Comparison of ENCODE assay signal across 8 cellular contexts in the genomic region with DNA sequence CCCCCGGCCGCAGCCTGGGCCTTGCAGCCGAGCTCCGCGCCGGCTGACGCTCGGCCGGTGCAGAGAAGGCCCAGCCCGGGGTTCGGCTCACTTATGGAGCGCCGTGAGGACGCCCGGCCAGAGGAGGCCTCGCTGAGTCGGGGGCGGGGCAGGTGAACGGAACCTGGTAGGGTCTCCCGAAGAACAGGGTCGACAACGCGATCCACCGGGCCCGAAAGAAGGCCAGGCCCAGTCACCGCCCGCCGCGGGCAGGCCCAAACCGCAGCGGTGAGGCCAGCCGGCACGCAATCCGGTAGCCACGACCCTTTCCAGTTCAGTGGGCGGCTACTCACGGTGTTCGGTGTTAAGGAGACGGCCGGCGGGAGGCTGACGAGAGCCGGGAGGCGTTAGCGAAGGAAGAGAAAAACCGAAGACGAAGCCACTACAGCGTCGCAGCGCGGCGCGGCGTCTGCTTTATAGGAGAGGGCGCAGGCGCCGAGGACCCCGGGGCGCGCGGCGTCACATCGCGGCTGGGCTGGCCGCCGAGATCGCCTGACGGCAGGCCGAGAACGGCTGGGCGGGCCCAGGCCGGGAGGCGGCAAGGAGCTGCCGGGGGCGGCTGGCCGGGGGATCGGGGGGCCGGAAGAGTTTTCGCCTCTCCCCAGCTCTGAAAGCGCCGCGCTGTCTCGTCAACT. TPM values are rescaled to one million over a fixed set of nuclear protein-coding genes. Genes with fewer than 3 reads are reported as not detected.
A peak's percentile ranks its signal among the peaks of the same experiment; 100 is the strongest.
DNase-seq lines count a peak whose midpoint lies in the region; ATAC-seq, FAIRE-seq and TF ChIP-seq lines count a peak whose summit lies in the region.

A gene (minus strand): TSS at position 428 of the 674 bp plus-strand sequence. CDS start 2,928 bp downstream, outside the sequence.

- H3K4me1 ChIP-seq in A549 (peaks cover 19% of the 10 kb centered on the region; the same call in 2 of the 3 replicates), mammary epithelial cell (ENCODE audit: insufficient read depth, low read length) (peaks cover 15% of the 10 kb centered on the region), small intestine (ENCODE audit: control insufficient read depth in 2 of 2, insufficient read depth in 1 of 2, low read depth in 1 of 2, low read length in 1 of 2) (peaks cover 2 to 3% of the 10 kb centered on the region in 2 donors)

- peaks cover 50% of the 10 kb centered on the region for H3K79me2 ChIP-seq in mammary epithelial cell (ENCODE audit: insufficient read depth, low read length)

- H3K36me3 ChIP-seq in mammary epithelial cell (ENCODE audit: insufficient read depth, low read length) (peaks cover 10% of the 10 kb centered on the region), small intestine (ENCODE audit: control insufficient read depth in 2 of 2, insufficient read depth in 2 of 2, low read length in 2 of 2) (no peaks in the 10 kb centered on the region)

- H4K20me1 ChIP-seq in mammary epithelial cell (ENCODE audit: insufficient read depth, low read length) = peaks cover 2% of the 10 kb centered on the region

- H3K4me3 ChIP-seq in A549 (peak within 1 kb of the TSS; percentile 89), mammary epithelial cell (replicated peaks in 1 of 3; ENCODE audit: insufficient read depth in 1 of 3, low read depth in 2 of 3, low read length in 3 of 3) (peak within 1 kb of the TSS; percentile 56 to 95 (median 93)), small intestine (ENCODE audit: low read depth in 1 of 2, low read length in 2 of 2) (peak within 1 kb of the TSS; percentile 92 to 95)

- peak within 1 kb of the TSS; percentile 87 for H3K9ac ChIP-seq in mammary epithelial cell (ENCODE audit: insufficient read depth, low read length)

- H3K27ac Mint-ChIP-seq in WTC11 = peak within 1 kb of the TSS; percentile 98

- CTCF ChIA-PET in A549 (lab: Yijun Ruan, JAX) = interaction anchor here (0.6 to 3.7 kb wide), 9 partner anchors 14 to 532 kb away, joined by 3 to 22 read pairs (median 3); no protein-coding TSS in a partner anchor
- CTCF ChIA-PET in WTC11 (lab: Charles Lee) = interaction anchor here (0.9 to 1.4 kb wide), 6 partner anchors 36 to 180 kb away, joined by 3 to 6 read pairs (median 4); no protein-coding TSS in a partner anchor
- CTCF ChIA-PET in mammary epithelial cell (lab: Charles Lee; ENCODE audit: low non-redundant PET) = interaction anchor here (0.7 kb wide), 1 partner anchor 17 kb away, joined by 3 read pairs; no protein-coding TSS in a partner anchor

- H3K9me3 Mint-ChIP-seq in WTC11 = no peaks in the 10 kb centered on the region

- POLR2A ChIA-PET in A549 (lab: Yijun Ruan, JAX) = interaction anchor here (0.6 to 2.8 kb wide), 37 partner anchors 8 to 728 kb away, joined by 3 to 46 read pairs (median 5); a partner anchor contains a TSS
- POLR2A ChIA-PET in WTC11 (lab: Charles Lee) = interaction anchor here (0.6 to 2.7 kb wide), 10 partner anchors 9 to 581 kb away, joined by 3 to 26 read pairs (median 3); a partner anchor contains a TSS

- H3K9me3 ChIP-seq in A549 = no peaks in the 10 kb centered on the region
- no peaks in the 10 kb centered on the region for H3K9me3 ChIP-seq in mammary epithelial cell (replicated peaks; ENCODE audit: insufficient read depth, low read length)
- no peaks in the 10 kb centered on the region for H3K9me3 ChIP-seq in small intestine (ENCODE audit: control insufficient read depth, low read depth)

- FAIRE-seq in A549 (lab: Jason Lieb, UNC) (no peak), small intestine (lab: Jason Lieb, UNC) (no peak)

- H3K4me1 Mint-ChIP-seq in WTC11 = peaks cover 15% of the 10 kb centered on the region

- peak; percentile 98 for TF ChIP-seq POLR2A in A549 (IDR thresholded peaks at IDR 0.05; ENCODE audit: low read length)

- peak; percentile 84 to 89 for ATAC-seq in A549
- ATAC-seq in GM18519 (IDR thresholded peaks at IDR 0.05; ENCODE audit: low FRiP score, unreplicated experiment) = peak; percentile 48
- peak; percentile 77 for ATAC-seq in HG03045 (IDR thresholded peaks at IDR 0.05; ENCODE audit: unreplicated experiment)
- ATAC-seq in WTC11 = peak; percentile 80

- intact Hi-C loops in mammary epithelial cell (cut with micrococcal nuclease) = loop anchor here (2.0 to 10.0 kb wide), 2 partner anchors 50 to 258 kb away; a partner anchor contains a TSS

- in situ Hi-C loops in mammary epithelial cell (cut with MboI; ENCODE audit: low sequenced_read_pairs in 2 of 2) = loop anchor here (25.0 kb wide), 1 partner anchor 411 kb away; no protein-coding TSS in a partner anchor

- H3K27ac ChIP-seq in A549 = peak within 1 kb of the TSS; percentile 94 to 98
- peak within 1 kb of the TSS; percentile 84 for H3K27ac ChIP-seq in mammary epithelial cell (ENCODE audit: insufficient read depth, low read depth, low read length)
- peak within 1 kb of the TSS; percentile 98 to 100 for H3K27ac ChIP-seq in small intestine (ENCODE audit: low read depth in 1 of 2, low read length in 1 of 2)

- H3K4me2 ChIP-seq in A549 (peak within 1 kb of the TSS; percentile 94), mammary epithelial cell (ENCODE audit: insufficient read depth, low read depth, low read length) (peak within 1 kb of the TSS; percentile 99)

- H3K27me3 ChIP-seq in mammary epithelial cell (ENCODE audit: insufficient read depth, low read length) (no peaks in the 10 kb centered on the region), small intestine (ENCODE audit: control insufficient read depth in 2 of 2, insufficient read depth in 2 of 2, low read length in 2 of 2) (no peaks in the 10 kb centered on the region)

- no peak for TF ChIP-seq RAD21 in A549 (conservative IDR thresholded peaks at IDR 0.05 in 1 of 2, IDR thresholded peaks at IDR 0.05 in 1 of 2)

- dilution Hi-C loops in mammary epithelial cell (cut with HindIII; ENCODE audit: low sequenced_read_pairs) = loop anchor here (10.0 kb wide), 1 partner anchor 48 kb away; a partner anchor contains a TSS

- H2AFZ ChIP-seq in mammary epithelial cell (ENCODE audit: low read depth, low read length) = peak within 1 kb of the TSS; percentile 97

- peak within 1 kb of the TSS; percentile 93 for H3K4me3 Mint-ChIP-seq in WTC11

- H3K27me3 Mint-ChIP-seq in WTC11 (ENCODE audit: low read depth) = no peaks in the 10 kb centered on the region

- no peak for TF ChIP-seq EP300 in A549 (IDR thresholded peaks at IDR 0.05)

- DNase-seq in A549 (ENCODE audit: low read depth in 1 of 2, low spot score in 1 of 2) (peak; percentile 58 to 88), NCI-H2171 (lab: John Stamatoyannopoulos, UW) (peak; percentile 56), WTC11 (ENCODE audit: low spot score) (peak; percentile 78), mammary epithelial cell (peak; percentile 84), iPS-NIHi11 (ENCODE audit: low spot score) (peak; percentile 92), small intestine (peak; percentile 84)

- no TSS peak for BruUV-seq in mammary epithelial cell (replicated peaks; lab: Mats Ljungman, UMichigan)

- WGBS in A549 (ENCODE audit: missing lambda C conversion rate) = 2% methylated on average over 31 of the region's 83 CpGs
- WGBS in mammary epithelial cell (ENCODE audit: low coverage, missing lambda C conversion rate) = 0% methylated on average over 5 of the region's 83 CpGs
- 0 to 1% (median 0%) methylated on average over 62 to 83 of the region's 83 CpGs for WGBS in small intestine, 3 donors

- peaks cover 20% of the 10 kb centered on the region for H3K36me3 Mint-ChIP-seq in WTC11

- TF ChIP-seq CTCF in A549 (IDR thresholded peaks at IDR 0.05) = no peak
- TF ChIP-seq CTCF in WTC11 (IDR thresholded peaks at IDR 0.05) = no peak
- TF ChIP-seq CTCF in mammary epithelial cell (conservative IDR thresholded peaks at IDR 0.05 in 1 of 2, IDR thresholded peaks at IDR 0.05 in 1 of 2; ENCODE audit: extremely low read depth in 1 of 2, insufficient read depth in 1 of 2, low read depth in 1 of 2, low read length in 2 of 2) = no peak

TF ChIP-seq in A549, 52 proteins besides CTCF, POLR2A, EP300 and RAD21 (continues in another document):
- TF ChIP-seq TP53 (CRISPR knock-in tag; IDR thresholded peaks at IDR 0.05) (no peak), FOXS1 (CRISPR knock-in tag; IDR thresholded peaks at IDR 0.05) (no peak), ESRRA (IDR thresholded peaks at IDR 0.05; ENCODE audit: borderline replicate concordance, low read length) (no peak)
- TF ChIP-seq, protein P1, sequence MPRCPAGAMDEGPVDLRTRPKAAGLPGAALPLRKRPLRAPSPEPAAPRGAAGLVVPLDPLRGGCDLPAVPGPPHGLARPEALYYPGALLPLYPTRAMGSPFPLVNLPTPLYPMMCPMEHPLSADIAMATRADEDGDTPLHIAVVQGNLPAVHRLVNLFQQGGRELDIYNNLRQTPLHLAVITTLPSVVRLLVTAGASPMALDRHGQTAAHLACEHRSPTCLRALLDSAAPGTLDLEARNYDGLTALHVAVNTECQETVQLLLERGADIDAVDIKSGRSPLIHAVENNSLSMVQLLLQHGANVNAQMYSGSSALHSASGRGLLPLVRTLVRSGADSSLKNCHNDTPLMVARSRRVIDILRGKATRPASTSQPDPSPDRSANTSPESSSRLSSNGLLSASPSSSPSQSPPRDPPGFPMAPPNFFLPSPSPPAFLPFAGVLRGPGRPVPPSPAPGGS (IDR thresholded peaks at IDR 0.05) = peak; percentile 96

TF ChIP-seq in WTC11, 78 proteins besides CTCF, POLR2A, EP300 and RAD21 (continues in another document):
- TF ChIP-seq SP1 (CRISPR knock-in tag; conservative IDR thresholded peaks at IDR 0.05) (peak; percentile 58), SOX15 (CRISPR knock-in tag; IDR thresholded peaks at IDR 0.05) (no peak), RORB (CRISPR knock-in tag; IDR thresholded peaks at IDR 0.05) (0 out of 2 replicates have a peak, but pooled peaks have one; percentile 10), ZNF671 (CRISPR knock-in tag; IDR thresholded peaks at IDR 0.05) (no peak), JAZF1 (CRISPR knock-in tag; IDR thresholded peaks at IDR 0.05) (no peak), PRRX2 (CRISPR knock-in tag; IDR thresholded peaks at IDR 0.05) (0 out of 2 replicates have a peak, but pooled peaks have one; percentile 41), ZNF317 (CRISPR knock-in tag; IDR thresholded peaks at IDR 0.05; ENCODE audit: borderline replicate concordance, low read depth) (peak; percentile 38; the same call in 1 of the 2 replicates)

RNA-seq across cellular contexts. Expression of the gene that starts here (rescaled TPM):
- polyA plus RNA-seq in A549 (2011; rRNA removed) = 608 and 776 TPM in 2 replicates
- 286 and 332 TPM in 2 replicates for polyA plus RNA-seq in A549 (2012; cell fraction: cytosol; rRNA removed)
- polyA plus RNA-seq in A549 (2012; cell fraction: nucleus; rRNA removed) = 83.8 and 155 TPM in 2 replicates
- polyA plus RNA-seq in A549 (2017; fragmentation: RNase III; extraction: RNeasy Plus Mini Kit Qiagen cat#74134 plus additional on column Dnase treatment) = 870 to 955 TPM (median 919 TPM) in 3 replicates
- 90.6 and 122 TPM in 2 replicates for polyA minus RNA-seq in A549 (2011; rRNA and poly(A)+ RNA removed)
- total RNA-seq in WTC11 (2021) = 280 to 303 TPM (median 285 TPM) in 3 replicates
- 100 to 1,000 TPM; 146 to 231 TPM for total RNA-seq in mammary epithelial cell
- polyA plus RNA-seq in mammary epithelial cell = 389 TPM
- 130 TPM for polyA minus RNA-seq in mammary epithelial cell
- polyA plus RNA-seq in small intestine = 100 to 1,000 TPM; 476 to 538 (median 497) TPM

Comparison
In these comparisons a context has a peak if more than half of its experiments do, and no peak if none do; other contexts are left out.
1. Peak in every context shown above with its lines: DNase-seq, ATAC-seq, H3K4me3 ChIP-seq and H3K27ac ChIP-seq.